ENCODE assay signal across 12 cellular contexts in genomic region chr3:186990878-186991308, GRCh38.
DNase-seq lines count a peak whose midpoint lies in the region; ATAC-seq lines count a peak whose summit lies in the region.
"Had no signal": no experiment of that assay in that cellular context is flagged by ENCODE, and none has a peak within 500 bp of the region (broad histone marks: within the 10 kb centered on the region; RNA-seq: fewer than 3 reads in every experiment).

No MANE protein-coding gene starts in this region.

- H3K36me3 ChIP-seq in Karpas-422 (ENCODE audit: insufficient read depth, low read length), result peaks cover 32% of the 10 kb centered on the region

- H3K27me3 Mint-ChIP-seq in dendritic cell treated with granulocyte-macrophage colony-stimulating factor and Interleukin-4, amounts not matched to agents 40 ng/mL and 50 ng/mL, for 4 days, result no peaks in the 10 kb centered on the region
- H3K27me3 Mint-ChIP-seq in naive B cell, result no peaks in the 10 kb centered on the region

- H3K27ac Mint-ChIP-seq in dendritic cell treated with granulocyte-macrophage colony-stimulating factor and Interleukin-4, amounts not matched to agents 40 ng/mL and 50 ng/mL, for 4 days, result peak overlapping the region; percentile 64
- peak overlapping the region; percentile 91 to 99 (median 96) for H3K27ac Mint-ChIP-seq in naive B cell
- H3K27ac Mint-ChIP-seq: activated T-cell treated with anti-CD3 and anti-CD28 coated beads, Interleukin-2, amount 50 U/mL, for 72 hours; T-helper 1 cell treated with Interleukin-12 subunit alpha and Interleukin-12 subunit beta and Interleukin-4 antibody, amounts not matched to agents 30 μg/mL and 1 μg/mL, for 36 hours had no signal

- H3K9ac ChIP-seq in Karpas-422 (ENCODE audit: low read length), result peak overlapping the region; percentile 57
- H3K9ac ChIP-seq: BLaER1, parathyroid adenoma had no signal

- H3K9me3 Mint-ChIP-seq in dendritic cell treated with granulocyte-macrophage colony-stimulating factor and Interleukin-4, amounts not matched to agents 40 ng/mL and 50 ng/mL, for 4 days, result peaks cover 7% of the 10 kb centered on the region
- H3K9me3 Mint-ChIP-seq in naive B cell, result peaks cover 0 to 5% (median 0%) of the 10 kb centered on the region in 7 donors
- H3K9me3 Mint-ChIP-seq: activated T-cell treated with anti-CD3 and anti-CD28 coated beads, Interleukin-2, amount 50 U/mL, for 72 hours; T-helper 1 cell treated with Interleukin-12 subunit alpha and Interleukin-12 subunit beta and Interleukin-4 antibody, amounts not matched to agents 30 μg/mL and 1 μg/mL, for 36 hours had no signal

- H2AFZ ChIP-seq in Karpas-422 (ENCODE audit: low read length), result no peak overlapping the region
- H2AFZ ChIP-seq: parathyroid adenoma had no signal

- no peaks in the 10 kb centered on the region for H4K20me1 ChIP-seq in Karpas-422 (ENCODE audit: insufficient read depth, low read depth, low read length)

- H3K4me1 Mint-ChIP-seq in dendritic cell treated with granulocyte-macrophage colony-stimulating factor and Interleukin-4, amounts not matched to agents 40 ng/mL and 50 ng/mL, for 4 days (ENCODE audit: low read depth), result peaks cover 48% of the 10 kb centered on the region
- peaks cover 61 to 93% (median 83%) of the 10 kb centered on the region in 3 donors for H3K4me1 Mint-ChIP-seq in naive B cell

- peaks cover 97% of the 10 kb centered on the region for H3K4me1 ChIP-seq in Karpas-422 (ENCODE audit: low read length)

- H3K4me2 ChIP-seq in Karpas-422 (ENCODE audit: low read depth, low read length, poor library complexity, severe bottlenecking), result peak overlapping the region; percentile 57

- H3K4me3 ChIP-seq in Karpas-422 (ENCODE audit: low read length), result no peak overlapping the region
- H3K4me3 ChIP-seq: BLaER1 had no signal

- no peak for ATAC-seq in naive B cell (ENCODE audit: low read depth in 2 of 2)
- no peak for ATAC-seq in HG02588 (IDR thresholded peaks at IDR 0.05; ENCODE audit: unreplicated experiment)
- no peak for ATAC-seq in HG03565 (IDR thresholded peaks at IDR 0.05; ENCODE audit: unreplicated experiment)
- no peak for ATAC-seq in GM19023 (IDR thresholded peaks at IDR 0.05; ENCODE audit: unreplicated experiment)
- ATAC-seq: activated T-cell treated with anti-CD3 and anti-CD28 coated beads, Interleukin-2, amount 50 U/mL, for 72 hours had no signal

- H3K9me2 ChIP-seq in Karpas-422 (replicated peaks; ENCODE audit: insufficient read depth, low read length), result no peaks in the 10 kb centered on the region

- no peaks in the 10 kb centered on the region for H3K27me3 ChIP-seq in Karpas-422 (ENCODE audit: low read length)
- H3K27me3 ChIP-seq: BLaER1 had no signal

- H3K27ac ChIP-seq in Karpas-422 (ENCODE audit: low read length), result peak overlapping the region; percentile 95
- H3K27ac ChIP-seq: BLaER1, parathyroid adenoma had no signal

- H3K9me3 ChIP-seq in Karpas-422 (ENCODE audit: low read length), result no peaks in the 10 kb centered on the region
- H3K9me3 ChIP-seq: BLaER1 had no signal

- peaks cover 91% of the 10 kb centered on the region for H3K36me3 Mint-ChIP-seq in dendritic cell treated with granulocyte-macrophage colony-stimulating factor and Interleukin-4, amounts not matched to agents 40 ng/mL and 50 ng/mL, for 4 days (ENCODE audit: low read depth)
- peaks cover 18 to 30% of the 10 kb centered on the region in 2 donors for H3K36me3 Mint-ChIP-seq in naive B cell

- peaks cover 80% of the 10 kb centered on the region for H3K79me2 ChIP-seq in Karpas-422 (ENCODE audit: low read length)
- H3K79me2 ChIP-seq: parathyroid adenoma had no signal

- DNase-seq in Ammon's horn (ENCODE audit: low spot score) (peak; percentile 50), Karpas-422 (no peak), naive B cell (no peak), T-helper 9 cell (no peak)
- DNase-seq: activated T-cell treated with anti-CD3 and anti-CD28 coated beads, Interleukin-2, amount 50 U/mL, for 72 hours had no signal

- intact Hi-C loops in dendritic cell treated with granulocyte-macrophage colony-stimulating factor and Interleukin-4, amounts not matched to agents 40 ng/mL and 50 ng/mL, for 4 days (cut with micrococcal nuclease), result no loop called here

- no peak overlapping the region for H3K4me3 Mint-ChIP-seq in dendritic cell treated with granulocyte-macrophage colony-stimulating factor and Interleukin-4, amounts not matched to agents 40 ng/mL and 50 ng/mL, for 4 days
- H3K4me3 Mint-ChIP-seq in naive B cell, result peak overlapping the region in 3 of 8 donors; percentile 61 to 81 (median 68)
- H3K4me3 Mint-ChIP-seq: activated T-cell treated with anti-CD3 and anti-CD28 coated beads, Interleukin-2, amount 50 U/mL, for 72 hours; T-helper 1 cell treated with Interleukin-12 subunit alpha and Interleukin-12 subunit beta and Interleukin-4 antibody, amounts not matched to agents 30 μg/mL and 1 μg/mL, for 36 hours had no signal
